26 cellular contexts compared by ENCODE assay signal in genomic region chr2:239082425-239082824, GRCh38.
"Had no signal": no experiment of that assay in that cellular context is flagged by ENCODE, and none has a peak within 500 bp of the region (broad histone marks: within the 10 kb centered on the region; RNA-seq: fewer than 3 reads in every experiment).

No MANE protein-coding gene starts in this region.

- ATAC-seq: foreskin keratinocyte; left cardiac atrium; left lung; mucosa of descending colon; naive thymus-derived CD4-positive, alpha-beta T cell; sciatic nerve; stimulated activated effector memory CD8-positive, alpha-beta T cell treated with anti-CD3 and anti-CD28 coated beads, Interleukin-12 subunit alpha, Interleukin-12 subunit beta, amount 100 ng/mL, for 72 hours; upper lobe of right lung had no signal

- H3K4me1 ChIP-seq: foreskin keratinocyte, gastroesophageal sphincter, heart right ventricle, left lung, tibial nerve, upper lobe of right lung, uterus had no signal

- DNase-seq: dorsolateral prefrontal cortex; effector CD4-positive, alpha-beta T cell; foreskin keratinocyte; hippocampal formation; left cardiac atrium; mesenchymal stem cell; mucosa of descending colon; occipital lobe; ovary; posterior cingulate gyrus; stimulated activated CD4-positive, alpha-beta T cell treated with anti-CD3 and anti-CD28 coated beads, Interleukin-2, amount 100 ng/mL, for 24 hours; stimulated activated CD4-positive, alpha-beta T cell treated with anti-CD3 and anti-CD28 coated beads, Interleukin-4, amount 100 ng/mL, for 24 hours; stimulated activated naive CD4-positive, alpha-beta T cell treated with Interleukin-2 at 50 U/mL for 16 hours; upper lobe of right lung; uterus had no signal

- H3K4me3 Mint-ChIP-seq: mesothelial cell of epicardium; naive thymus-derived CD4-positive, alpha-beta T cell; nephron; stimulated activated effector memory CD8-positive, alpha-beta T cell treated with anti-CD3 and anti-CD28 coated beads, Interleukin-12 subunit alpha, Interleukin-12 subunit beta, amount 100 ng/mL, for 72 hours had no signal

- H3K27me3 ChIP-seq: dorsolateral prefrontal cortex, esophagus muscularis mucosa, gastroesophageal sphincter, heart right ventricle, left lung, ovary, tibial nerve, upper lobe of right lung, uterus had no signal

- H3K27ac Mint-ChIP-seq: nephron; stimulated activated effector memory CD8-positive, alpha-beta T cell treated with anti-CD3 and anti-CD28 coated beads, Interleukin-12 subunit alpha, Interleukin-12 subunit beta, amount 100 ng/mL, for 72 hours had no signal

- H3K9me3 ChIP-seq: esophagus muscularis mucosa, gastroesophageal sphincter, heart right ventricle, left lung, mucosa of descending colon, ovary, thoracic aorta, tibial nerve, upper lobe of right lung, uterus had no signal

- H3K27ac ChIP-seq: foreskin keratinocyte, heart right ventricle, left lung, ovary, thoracic aorta, tibial nerve, upper lobe of right lung, uterus had no signal

- H3K4me3 ChIP-seq: dorsolateral prefrontal cortex, esophagus muscularis mucosa, gastroesophageal sphincter, heart right ventricle, left lung, mucosa of descending colon, ovary, thoracic aorta, tibial nerve, upper lobe of right lung, uterus had no signal

- H3K27me3 Mint-ChIP-seq: naive thymus-derived CD4-positive, alpha-beta T cell had no signal

- H3K9me3 Mint-ChIP-seq: mesothelial cell of epicardium; naive thymus-derived CD4-positive, alpha-beta T cell; nephron; stimulated activated effector memory CD8-positive, alpha-beta T cell treated with anti-CD3 and anti-CD28 coated beads, Interleukin-12 subunit alpha, Interleukin-12 subunit beta, amount 100 ng/mL, for 72 hours had no signal

- H3K36me3 ChIP-seq: ovary, uterus had no signal
